26 cellular contexts compared by ENCODE assay signal in the genomic region with DNA sequence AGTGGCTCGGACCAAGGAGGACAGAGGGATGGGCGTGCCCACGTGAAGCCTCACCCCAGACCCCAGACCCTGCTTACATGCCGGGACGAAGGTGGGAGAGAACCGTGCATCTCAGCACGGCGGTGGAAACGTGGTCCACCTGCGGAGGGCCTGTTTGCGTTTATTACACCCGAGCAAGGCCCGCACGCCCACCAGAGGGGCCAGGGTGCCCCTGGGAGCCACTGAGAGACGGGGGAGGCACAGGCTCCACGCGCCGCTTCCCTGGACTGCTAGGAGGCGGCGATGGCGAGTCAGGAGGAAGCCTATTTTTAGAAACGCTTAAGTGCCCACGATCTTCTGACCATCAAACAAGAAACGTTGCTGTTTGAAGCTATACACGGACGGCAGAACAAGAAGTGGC.
A peak's percentile ranks its signal among the peaks of the same experiment; 100 is the strongest.
DNase-seq lines count a peak whose midpoint lies in the region; ATAC-seq and TF ChIP-seq lines count a peak whose summit lies in the region.
"Had no signal": no experiment of that assay in that cellular context is flagged by ENCODE, and none has a peak within 500 bp of the region (broad histone marks: within the 10 kb centered on the region; RNA-seq: fewer than 3 reads in every experiment).

No MANE protein-coding gene starts in this region.

- intact Hi-C loops in heart left ventricle (cut with DNase I) (no loop called here), lower lobe of right lung (cut with DNase I) (no loop called here)

- TF ChIP-seq EP300 in upper lobe of left lung (IDR thresholded peaks at IDR 0.05), result no peak

- no peaks in the 10 kb centered on the region for H3K27me3 ChIP-seq in heart left ventricle
- no peaks in the 10 kb centered on the region for H3K27me3 ChIP-seq in lower lobe of right lung (ENCODE audit: low read depth)
- H3K27me3 ChIP-seq in upper lobe of left lung, result no peaks in the 10 kb centered on the region
- H3K27me3 ChIP-seq: brain microvascular endothelial cell, hepatocyte had no signal

- TF ChIP-seq CTCF in heart left ventricle (IDR thresholded peaks at IDR 0.05) (peak in 2 of 12 donors; percentile 9 to 14), lower lobe of right lung (IDR thresholded peaks at IDR 0.05) (no peak), upper lobe of left lung (IDR thresholded peaks at IDR 0.05) (no peak)

- DNase-seq in NCI-H1092 treated with DMSO at 0.1 percent for 48 hours (lab: John Stamatoyannopoulos, UW), result peak; percentile 45
- DNase-seq in NCI-H1092 (lab: John Stamatoyannopoulos, UW), result no peak
- peak in 1 of 5 donors; percentile 44 for DNase-seq in heart left ventricle
- no peak for DNase-seq in lower lobe of right lung
- peak in 1 of 2 donors; percentile 68 for DNase-seq in upper lobe of left lung
- no peak for DNase-seq in AML-193 (lab: John Stamatoyannopoulos, UW)
- no peak for DNase-seq in midbrain (lab: John Stamatoyannopoulos, UW)
- DNase-seq: activated CD4-positive, alpha-beta T cell treated with anti-CD3 and anti-CD28 coated beads for 36 hours; activated CD8-positive, alpha-beta T cell treated with anti-CD3 and anti-CD28 coated beads for 36 hours; amniotic stem cell; brain microvascular endothelial cell; CD4-positive, CD25-positive, alpha-beta regulatory T cell; DND-41; GF-D8; NCI-H1105; NCI-H524 treated with DMSO at 0.1 percent for 48 hours; NK-92 treated with Interleukin-12 subunit alpha and Interleukin-12 subunit beta, amount 100 ng/mL, for 24 hours; nucleus accumbens; PC-3; stimulated activated CD4-positive, alpha-beta T cell treated with anti-CD3 and anti-CD28 coated beads, Interleukin-15, amount 100 ng/mL, for 24 hours; stimulated activated CD4-positive, alpha-beta T cell treated with anti-CD3 and anti-CD28 coated beads, Interleukin-4, amount 100 ng/mL, for 4 hours had no signal

- no peaks in the 10 kb centered on the region for H3K36me3 ChIP-seq in heart left ventricle
- peaks cover 16% of the 10 kb centered on the region for H3K36me3 ChIP-seq in lower lobe of right lung
- peaks cover 0 to 4% (median 0%) of the 10 kb centered on the region in 4 donors for H3K36me3 ChIP-seq in upper lobe of left lung
- H3K36me3 ChIP-seq: brain microvascular endothelial cell had no signal

- H3K4me1 ChIP-seq in heart left ventricle, result peaks cover 0 to 70% (median 30%) of the 10 kb centered on the region in 12 donors
- H3K4me1 ChIP-seq in lower lobe of right lung, result peaks cover 52% of the 10 kb centered on the region
- peaks cover 6 to 74% (median 45%) of the 10 kb centered on the region in 4 donors for H3K4me1 ChIP-seq in upper lobe of left lung

- ATAC-seq in heart left ventricle, result peak; percentile 47 to 65 (median 52)
- ATAC-seq in lower lobe of right lung, result peak; percentile 47 to 49
- peak in 1 of 2 donors; percentile 6 for ATAC-seq in upper lobe of left lung (ENCODE audit: low FRiP score in 2 of 2)
- no peak for ATAC-seq in HG03439 (IDR thresholded peaks at IDR 0.05; ENCODE audit: unreplicated experiment)
- ATAC-seq: activated CD4-positive, alpha-beta T cell treated with anti-CD3 and anti-CD28 coated beads for 36 hours; activated CD8-positive, alpha-beta T cell treated with anti-CD3 and anti-CD28 coated beads for 36 hours; activated T-helper 17 cell treated with anti-CD3 and anti-CD28 coated beads, Interleukin-2, amount 50 U/mL, for 72 hours; PC-3 had no signal

- 46 to 62% (median 60%) methylated on average over 21 to 26 of the region's 26 CpGs for WGBS in heart left ventricle, 4 donors
- WGBS in upper lobe of left lung, 2 donors, result 72 to 81% methylated on average over 9 to 26 of the region's 26 CpGs

- H3K27ac ChIP-seq in heart left ventricle, result peak overlapping the region in 11 of 12 donors; percentile 44 to 85 (median 65)
- H3K27ac ChIP-seq in lower lobe of right lung, result peak overlapping the region; percentile 18
- H3K27ac ChIP-seq in upper lobe of left lung, result peak overlapping the region in 3 of 4 donors; percentile 44 to 59 (median 53)
- H3K27ac ChIP-seq: 22Rv1, brain microvascular endothelial cell, hepatocyte had no signal

- TF ChIP-seq POLR2A in heart left ventricle (IDR thresholded peaks at IDR 0.05) (no peak), upper lobe of left lung (IDR thresholded peaks at IDR 0.05) (no peak)

- no peaks in the 10 kb centered on the region for H3K9me3 ChIP-seq in heart left ventricle
- no peaks in the 10 kb centered on the region for H3K9me3 ChIP-seq in lower lobe of right lung
- H3K9me3 ChIP-seq in upper lobe of left lung, result no peaks in the 10 kb centered on the region
- H3K9me3 ChIP-seq: psoas muscle had no signal

- H3K4me3 ChIP-seq in heart left ventricle (no peak overlapping the region), lower lobe of right lung (no peak overlapping the region), upper lobe of left lung (no peak overlapping the region)
- H3K4me3 ChIP-seq: hepatocyte, psoas muscle had no signal
